In the genomic region with DNA sequence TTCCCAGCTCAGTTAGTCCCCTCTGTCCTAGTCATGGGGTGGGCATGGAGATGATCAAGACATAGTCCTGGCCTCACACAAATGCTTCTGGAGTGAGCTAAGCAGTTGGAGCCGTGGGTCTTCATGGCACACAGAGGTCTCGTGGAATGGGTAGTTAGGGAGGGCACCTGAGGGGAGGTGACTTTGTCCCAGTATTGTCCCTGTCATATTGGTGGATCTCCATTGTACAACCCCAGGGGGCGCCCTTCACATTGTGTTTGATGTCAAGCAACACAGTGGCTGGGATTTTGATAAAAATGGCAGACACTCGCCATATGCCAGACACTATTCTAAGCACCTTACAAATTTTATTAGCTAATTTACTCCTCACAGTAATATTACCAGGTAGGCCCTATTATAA, we compare ENCODE assay signal across 11 cellular contexts.
A peak's percentile ranks its signal among the peaks of the same experiment; 100 is the strongest.
DNase-seq lines count a peak whose midpoint lies in the region; ATAC-seq, FAIRE-seq and TF ChIP-seq lines count a peak whose summit lies in the region.
"Had no signal": no experiment of that assay in that cellular context is flagged by ENCODE, and none has a peak within 500 bp of the region (broad histone marks: within the 10 kb centered on the region; RNA-seq: fewer than 3 reads in every experiment).

No MANE protein-coding gene starts in this region.

- H3K9ac ChIP-seq in MM.1S (ENCODE audit: low read length): no peak overlapping the region

- POLR2A ChIA-PET in A673 (lab: Charles Lee; ENCODE audit: low non-redundant PET): interaction anchor here (0.5 kb wide), 1 partner anchor 29 kb away, joined by 3 read pairs; no protein-coding TSS in a partner anchor

- H3K4me1 ChIP-seq in A673 (ENCODE audit: insufficient read depth, low read length, poor library complexity, severe bottlenecking) (no peaks in the 10 kb centered on the region), MM.1S (ENCODE audit: low read length) (no peaks in the 10 kb centered on the region)

- peaks cover 48% of the 10 kb centered on the region for H3K27me3 ChIP-seq in A673 (replicated peaks; ENCODE audit: insufficient read depth, low read depth, low read length, poor library complexity)
- H3K27me3 ChIP-seq in MM.1S (replicated peaks; ENCODE audit: insufficient read depth, low read length): no peaks in the 10 kb centered on the region; the same call in 1 of the 2 replicates

- H3K4me3 ChIP-seq in A673 (ENCODE audit: low read depth, low read length, poor library complexity, severe bottlenecking): no peak overlapping the region
- H3K4me3 ChIP-seq in epithelial cell of proximal tubule (ENCODE audit: low read depth, low read length): no peak overlapping the region
- no peak overlapping the region for H3K4me3 ChIP-seq in MM.1S (ENCODE audit: low read length)

- H3K4me2 ChIP-seq in MM.1S (ENCODE audit: low read depth, low read length): no peak overlapping the region

- CTCF ChIA-PET in A673 (lab: Charles Lee): no interaction called here

- H3F3A ChIP-seq in MM.1S (ENCODE audit: insufficient read depth, low read length): no peaks in the 10 kb centered on the region

- TF ChIP-seq CTCF in A673 (conservative IDR thresholded peaks at IDR 0.05; ENCODE audit: low read depth, low read length) (peak; percentile 46), D721Med (IDR thresholded peaks at IDR 0.05; ENCODE audit: insufficient read depth, missing control alignments) (peak; percentile 37), epithelial cell of proximal tubule (conservative IDR thresholded peaks at IDR 0.05; ENCODE audit: low read depth, low read length) (peak; percentile 28), MM.1S (IDR thresholded peaks at IDR 0.05; ENCODE audit: low read length) (no peak)

- no peaks in the 10 kb centered on the region for H4K20me1 ChIP-seq in MM.1S (ENCODE audit: insufficient read depth, low read length)

- H3K27ac ChIP-seq in A673 (ENCODE audit: low read depth, low read length, poor library complexity, severe bottlenecking): no peak overlapping the region
- H3K27ac ChIP-seq in MM.1S (ENCODE audit: low read length): no peak overlapping the region

- H3K9me3 ChIP-seq in A673 (ENCODE audit: low read depth, low read length, poor library complexity, severe bottlenecking): no peaks in the 10 kb centered on the region
- H3K9me3 ChIP-seq in MM.1S (replicated peaks; ENCODE audit: insufficient read depth, low read length): no peaks in the 10 kb centered on the region

- BruUV-seq in A673 (replicated peaks; lab: Mats Ljungman, UMichigan): no TSS peak

- no peaks in the 10 kb centered on the region for H3K9me2 ChIP-seq in MM.1S (replicated peaks; ENCODE audit: insufficient read depth, low read length)

- peak; percentile 20 for DNase-seq in A673 (ENCODE audit: low spot score)
- no peak for DNase-seq in D721Med (ENCODE audit: insufficient read length, low spot score)
- DNase-seq in NCI-H774 (lab: John Stamatoyannopoulos, UW): peak; percentile 31
- DNase-seq in epithelial cell of proximal tubule (ENCODE audit: low read depth): no peak
- DNase-seq in HuH-7 (ENCODE audit: low spot score): no peak
- no peak for DNase-seq in activated T-cell treated with anti-CD3 and anti-CD28 coated beads for 4 hours
- DNase-seq in MM.1S: no peak
- DNase-seq: DMS153, IMR-90 had no signal

- H3K79me2 ChIP-seq in MM.1S (ENCODE audit: low read length): no peaks in the 10 kb centered on the region

- no peaks in the 10 kb centered on the region for H3K36me3 ChIP-seq in A673 (ENCODE audit: insufficient read depth, low read length, poor library complexity, severe bottlenecking)
- H3K36me3 ChIP-seq in MM.1S (replicated peaks; ENCODE audit: insufficient read depth, low read length): no peaks in the 10 kb centered on the region

- intact Hi-C loops in A673 (cut with micrococcal nuclease; ENCODE audit: unreplicated experiment): no loop called here

- ATAC-seq in HG02798 (IDR thresholded peaks at IDR 0.05; ENCODE audit: poor library complexity, unreplicated experiment): no peak

- peak; percentile 38 for FAIRE-seq in D721Med (lab: Jason Lieb, UNC)
- FAIRE-seq: keratinocyte had no signal

- no peak overlapping the region for H2AFZ ChIP-seq in MM.1S (ENCODE audit: low read length)

Comparison
In these comparisons a context has a peak if more than half of its experiments do, and no peak if none do; other contexts are left out.
1. DNase-seq: peak in A673 (single experiment) and NCI-H774 (single experiment); none in D721Med (single experiment), epithelial cell of proximal tubule (single experiment), HuH-7 (single experiment), activated T-cell treated with anti-CD3 and anti-CD28 coated beads for 4 hours (single experiment) and MM.1S (single experiment).